8 cellular contexts compared by ENCODE assay signal in genomic region chr7:20329389-20330175, GRCh38. TPM values are rescaled to one million over a fixed set of nuclear protein-coding genes. Genes with fewer than 3 reads are reported as not detected.
A peak's percentile ranks its signal among the peaks of the same experiment; 100 is the strongest.
DNase-seq lines count a peak whose midpoint lies in the region; ATAC-seq and TF ChIP-seq lines count a peak whose summit lies in the region.

No MANE protein-coding gene starts in this region.

- peak overlapping the region; percentile 98 for H3K27ac ChIP-seq in hepatocyte
- H3K27ac ChIP-seq in prostate gland = peak overlapping the region; percentile 86 to 88

- H3K4me2 ChIP-seq in hepatocyte = peak overlapping the region; percentile 87

- H2AFZ ChIP-seq in hepatocyte = peak overlapping the region; percentile 84

- no peaks in the 10 kb centered on the region for H4K20me1 ChIP-seq in hepatocyte (ENCODE audit: insufficient read depth, poor library complexity, severe bottlenecking)

- ATAC-seq in GM19372 (IDR thresholded peaks at IDR 0.05; ENCODE audit: low read depth, unreplicated experiment) (peak; percentile 31), HG03378 (IDR thresholded peaks at IDR 0.05; ENCODE audit: unreplicated experiment) (peak; percentile 54)

- H3K4me3 ChIP-seq in hepatocyte (peak overlapping the region; percentile 86), prostate gland (peak overlapping the region; percentile 59 to 72)

- no peaks in the 10 kb centered on the region for H3K4me1 ChIP-seq in hepatocyte (ENCODE audit: insufficient read depth)
- H3K4me1 ChIP-seq in prostate gland (replicated peaks) = no peaks in the 10 kb centered on the region

- DNase-seq in DMS153 (lab: John Stamatoyannopoulos, UW) (peak; percentile 91), NCI-H748 treated with DMSO at 0.1 percent for 48 hours (lab: John Stamatoyannopoulos, UW) (peak; percentile 82), astrocyte of the hippocampus (ENCODE audit: low read depth, low spot score) (peak; percentile 87), hepatocyte (ENCODE audit: low spot score) (peak; percentile 86), prostate gland (ENCODE audit: low spot score) (peak; percentile 72), NAMALWA (ENCODE audit: low spot score) (no peak)

- H3K27me3 ChIP-seq in hepatocyte (no peaks in the 10 kb centered on the region), prostate gland (replicated peaks; ENCODE audit: insufficient read depth) (no peaks in the 10 kb centered on the region)

- H3K9me3 ChIP-seq in hepatocyte (ENCODE audit: low read depth) (no peaks in the 10 kb centered on the region), prostate gland (no peaks in the 10 kb centered on the region)

- peak; percentile 32 for TF ChIP-seq CTCF in hepatocyte (IDR thresholded peaks at IDR 0.05; ENCODE audit: poor library complexity)
- peak in 3 of 4 experiments; percentile 20 to 56 (median 51) for TF ChIP-seq CTCF in prostate gland (IDR thresholded peaks at IDR 0.05)

- intact Hi-C loops in prostate gland (cut with DNase I) = loop anchor here (2.0 to 10.0 kb wide), 4 partner anchors 75 to 269 kb away; no protein-coding TSS in a partner anchor

- peaks cover 36% of the 10 kb centered on the region for H3K79me2 ChIP-seq in hepatocyte

- WGBS in hepatocyte (ENCODE audit: low lambda C conversion rate, missing lambda C conversion rate) = 3% methylated on average over 27 of the region's 27 CpGs
- 3% methylated on average over 27 of the region's 27 CpGs for WGBS in prostate gland

- H3K9me2 ChIP-seq in hepatocyte (replicated peaks; ENCODE audit: insufficient read depth) = no peaks in the 10 kb centered on the region

- H3K36me3 ChIP-seq in hepatocyte (replicated peaks; ENCODE audit: insufficient read depth, low read depth) (no peaks in the 10 kb centered on the region), prostate gland (no peaks in the 10 kb centered on the region)

- peak; percentile 64 for TF ChIP-seq POLR2A in prostate gland (IDR thresholded peaks at IDR 0.05)

RNA-seq across cellular contexts. Expression of gene ITGB8, which starts 1.1 kb away (rescaled TPM):
- total RNA-seq in hepatocyte (34.2 and 37.0 TPM in 2 replicates), prostate gland (10 to 100 TPM; 50.3 to 99.5 TPM)
- polyA plus RNA-seq in hepatocyte = 6.6 and 7.2 TPM in 2 replicates
